ENCODE assay signal across 10 cellular contexts in genomic region chr5:68255305-68256130, GRCh38. TPM values are rescaled to one million over a fixed set of nuclear protein-coding genes. Genes with fewer than 3 reads are reported as not detected.
A peak's percentile ranks its signal among the peaks of the same experiment; 100 is the strongest.
DNase-seq lines count a peak whose midpoint lies in the region; ATAC-seq lines count a peak whose summit lies in the region.
"Had no signal": no experiment of that assay in that cellular context is flagged by ENCODE, and none has a peak within 500 bp of the region (broad histone marks: within the 10 kb centered on the region; RNA-seq: fewer than 3 reads in every experiment).

No MANE protein-coding gene starts in this region.

- peaks cover 34% of the 10 kb centered on the region for H3K4me1 ChIP-seq in ACC112 (ENCODE audit: control insufficient read depth, insufficient read depth, low read length, unreplicated experiment)
- H3K4me1 ChIP-seq in naive thymus-derived CD4-positive, alpha-beta T cell (ENCODE audit: control insufficient read depth in 2 of 2, insufficient read depth in 2 of 2, low read length in 2 of 2), result peaks cover 85 to 87% of the 10 kb centered on the region in 2 donors
- peaks cover 44% of the 10 kb centered on the region for H3K4me1 ChIP-seq in GM23248 (ENCODE audit: insufficient read depth)

- H3K9ac ChIP-seq in GM23248, result no peak overlapping the region

- peaks cover 93% of the 10 kb centered on the region for H3K4me1 Mint-ChIP-seq in activated naive CD8-positive, alpha-beta T cell treated with anti-CD3 and anti-CD28 coated beads, Interleukin-2, amount 50 U/mL, for 24 hours
- peaks cover 71 to 99% (median 96%) of the 10 kb centered on the region in 7 donors for H3K4me1 Mint-ChIP-seq in naive thymus-derived CD4-positive, alpha-beta T cell

- no peak overlapping the region for H2AFZ ChIP-seq in ACC112 (ENCODE audit: low read length, unreplicated experiment)
- no peak overlapping the region for H2AFZ ChIP-seq in GM23248

- H3K9me3 Mint-ChIP-seq in activated naive CD8-positive, alpha-beta T cell treated with anti-CD3 and anti-CD28 coated beads, Interleukin-2, amount 50 U/mL, for 24 hours, result no peaks in the 10 kb centered on the region
- H3K9me3 Mint-ChIP-seq in naive thymus-derived CD4-positive, alpha-beta T cell, result no peaks in the 10 kb centered on the region

- peaks cover 53% of the 10 kb centered on the region for H3K79me2 ChIP-seq in ACC112 (ENCODE audit: control insufficient read depth, insufficient read depth, low read length, unreplicated experiment)
- peaks cover 87% of the 10 kb centered on the region for H3K79me2 ChIP-seq in GM23248 (ENCODE audit: insufficient read depth)

- intact Hi-C loops in naive thymus-derived CD4-positive, alpha-beta T cell (cut with micrococcal nuclease), result loop anchor here (1.0 to 10.0 kb wide), 6 partner anchors 15 to 1251 kb away; partner anchors contain the start of gene PIK3R1 (in 1 of the 2)

- CTCF ChIA-PET in naive thymus-derived CD4-positive, alpha-beta T cell (lab: Charles Lee), result interaction anchor here (0.6 to 3.0 kb wide), 9 partner anchors 9 to 1009 kb away, joined by 3 to 13 read pairs (median 5); no protein-coding TSS in a partner anchor

- peak overlapping the region; percentile 61 for H3K4me3 ChIP-seq in ACC112 (ENCODE audit: low read depth, low read length)
- H3K4me3 ChIP-seq in naive thymus-derived CD4-positive, alpha-beta T cell (ENCODE audit: low read length), result peak overlapping the region; percentile 40
- H3K4me3 ChIP-seq in GM23248, result no peak overlapping the region
- H3K4me3 ChIP-seq: pancreas had no signal

- no peaks in the 10 kb centered on the region for H3K27me3 Mint-ChIP-seq in activated naive CD8-positive, alpha-beta T cell treated with anti-CD3 and anti-CD28 coated beads, Interleukin-2, amount 50 U/mL, for 24 hours
- no peaks in the 10 kb centered on the region for H3K27me3 Mint-ChIP-seq in naive thymus-derived CD4-positive, alpha-beta T cell

- H3K27ac ChIP-seq in ACC112 (ENCODE audit: low read depth, low read length) (no peak overlapping the region), GM23248 (no peak overlapping the region)
- peak overlapping the region; percentile 59 for H3K27ac ChIP-seq in naive thymus-derived CD4-positive, alpha-beta T cell (ENCODE audit: low read depth, low read length)
- H3K27ac ChIP-seq: pancreas had no signal

- H3K4me2 ChIP-seq in GM23248 (ENCODE audit: unreplicated experiment), result no peak overlapping the region

- peak overlapping the region; percentile 78 for H3K27ac Mint-ChIP-seq in activated naive CD8-positive, alpha-beta T cell treated with anti-CD3 and anti-CD28 coated beads, Interleukin-2, amount 50 U/mL, for 24 hours
- H3K27ac Mint-ChIP-seq in naive thymus-derived CD4-positive, alpha-beta T cell, result peak overlapping the region; percentile 58 to 95 (median 90)

- in situ Hi-C loops in GM23248 (cut with MboI), result loop anchor here (10.0 to 25.0 kb wide), 2 partner anchors 593 to 1011 kb away; no protein-coding TSS in a partner anchor

- peak; percentile 41 for ATAC-seq in GM18502 (IDR thresholded peaks at IDR 0.05; ENCODE audit: poor library complexity, unreplicated experiment)
- ATAC-seq in activated naive CD8-positive, alpha-beta T cell treated with anti-CD3 and anti-CD28 coated beads, Interleukin-2, amount 50 U/mL, for 24 hours, result peak; percentile 42
- peak; percentile 81 for ATAC-seq in naive thymus-derived CD4-positive, alpha-beta T cell
- ATAC-seq in GM21447 (IDR thresholded peaks at IDR 0.05; ENCODE audit: unreplicated experiment), result no peak
- ATAC-seq: pancreas had no signal

- peaks cover 9% of the 10 kb centered on the region for H3K36me3 Mint-ChIP-seq in activated naive CD8-positive, alpha-beta T cell treated with anti-CD3 and anti-CD28 coated beads, Interleukin-2, amount 50 U/mL, for 24 hours (ENCODE audit: low read depth)
- H3K36me3 Mint-ChIP-seq in naive thymus-derived CD4-positive, alpha-beta T cell, result peaks cover 0 to 13% (median 3%) of the 10 kb centered on the region in 5 donors

- no peaks in the 10 kb centered on the region for H3K36me3 ChIP-seq in ACC112 (ENCODE audit: insufficient read depth, low read length)
- no peaks in the 10 kb centered on the region for H3K36me3 ChIP-seq in naive thymus-derived CD4-positive, alpha-beta T cell (ENCODE audit: control insufficient read depth in 2 of 3, insufficient read depth in 3 of 3, low read length in 3 of 3)
- H3K36me3 ChIP-seq in GM23248 (ENCODE audit: low read depth), result no peaks in the 10 kb centered on the region
- H3K36me3 ChIP-seq: pancreas had no signal

- no peaks in the 10 kb centered on the region for H3K27me3 ChIP-seq in ACC112 (ENCODE audit: insufficient read depth, low read length)
- no peaks in the 10 kb centered on the region for H3K27me3 ChIP-seq in naive thymus-derived CD4-positive, alpha-beta T cell (ENCODE audit: control insufficient read depth in 2 of 2, insufficient read depth in 2 of 2, low read length in 2 of 2)
- no peaks in the 10 kb centered on the region for H3K27me3 ChIP-seq in GM23248 (replicated peaks; ENCODE audit: insufficient read depth)
- H3K27me3 ChIP-seq: pancreas had no signal

- H3F3A ChIP-seq in GM23248 (ENCODE audit: insufficient read depth), result peaks cover 38% of the 10 kb centered on the region

- no peaks in the 10 kb centered on the region for H3K9me2 ChIP-seq in GM23248 (ENCODE audit: insufficient read depth)

- H3K9me3 ChIP-seq in naive thymus-derived CD4-positive, alpha-beta T cell (ENCODE audit: control insufficient read depth in 2 of 3, low read length in 3 of 3), result no peaks in the 10 kb centered on the region
- H3K9me3 ChIP-seq in GM23248 (ENCODE audit: low read depth), result no peaks in the 10 kb centered on the region
- H3K9me3 ChIP-seq: pancreas had no signal

- H4K20me1 ChIP-seq in GM23248 (ENCODE audit: insufficient read depth), result no peaks in the 10 kb centered on the region

- 84 to 95% methylated on average over 6 of the region's 6 CpGs for WGBS in GM23248 (ENCODE audit: low coverage in 1 of 2, low lambda C conversion rate in 2 of 2, missing lambda C conversion rate in 2 of 2), 2 experiments

- POLR2A ChIA-PET in naive thymus-derived CD4-positive, alpha-beta T cell (lab: Charles Lee), result interaction anchor here (1.0 to 6.8 kb wide), 10 partner anchors 9 to 905 kb away, joined by 3 to 39 read pairs (median 4); partner anchors contain the start of gene PIK3R1

- peak overlapping the region; percentile 65 for H3K4me3 Mint-ChIP-seq in activated naive CD8-positive, alpha-beta T cell treated with anti-CD3 and anti-CD28 coated beads, Interleukin-2, amount 50 U/mL, for 24 hours
- H3K4me3 Mint-ChIP-seq in naive thymus-derived CD4-positive, alpha-beta T cell, result peak overlapping the region; percentile 61 to 84 (median 76)

- DNase-seq in activated naive CD8-positive, alpha-beta T cell treated with anti-CD3 and anti-CD28 coated beads, Interleukin-2, amount 50 U/mL, for 24 hours, result no peak
- DNase-seq in naive thymus-derived CD4-positive, alpha-beta T cell, result peak in 7 of 9 donors; percentile 44 to 71 (median 57)
- DNase-seq in cerebellar nuclear complex (lab: John Stamatoyannopoulos, UW) (no peak), ecto neural progenitor cell (ENCODE audit: low spot score) (no peak), GM23248 (no peak)
- DNase-seq: NCI-H187, pancreas had no signal

RNA-seq across cellular contexts. Expression of gene PIK3R1, which starts 40.0 kb away (rescaled TPM):
- 100 to 1,000 TPM in 4 of 5 experiments, 10 to 100 TPM in 1; 72.0 to 207 (median 131) TPM for total RNA-seq in naive thymus-derived CD4-positive, alpha-beta T cell
- 100 to 1,000 TPM in 1 of 2 donors, 10 to 100 TPM in 1; 85.1 to 110 TPM for polyA plus RNA-seq in naive thymus-derived CD4-positive, alpha-beta T cell
- 14.4 and 28.3 TPM in 2 replicates for total RNA-seq in GM23248 (2014; rRNA removed; shearing (Covaris generic))
- polyA plus RNA-seq in GM23248 (2016; fragmentation: Nextera tagmentation; extraction: Ambion mirVana), result 8.4 and 9.7 TPM in 2 replicates

Comparison
In these comparisons a context has a peak if more than half of its experiments do, and no peak if none do; other contexts are left out.
1. DNase-seq: peak in naive thymus-derived CD4-positive, alpha-beta T cell (7 of 9); none in activated naive CD8-positive, alpha-beta T cell treated with anti-CD3 and anti-CD28 coated beads, Interleukin-2, amount 50 U/mL, for 24 hours (single experiment), cerebellar nuclear complex (0 of 2), ecto neural progenitor cell (single experiment) and GM23248 (single experiment).